Comparison of ENCODE assay signal across 7 cellular contexts in the genomic region with DNA sequence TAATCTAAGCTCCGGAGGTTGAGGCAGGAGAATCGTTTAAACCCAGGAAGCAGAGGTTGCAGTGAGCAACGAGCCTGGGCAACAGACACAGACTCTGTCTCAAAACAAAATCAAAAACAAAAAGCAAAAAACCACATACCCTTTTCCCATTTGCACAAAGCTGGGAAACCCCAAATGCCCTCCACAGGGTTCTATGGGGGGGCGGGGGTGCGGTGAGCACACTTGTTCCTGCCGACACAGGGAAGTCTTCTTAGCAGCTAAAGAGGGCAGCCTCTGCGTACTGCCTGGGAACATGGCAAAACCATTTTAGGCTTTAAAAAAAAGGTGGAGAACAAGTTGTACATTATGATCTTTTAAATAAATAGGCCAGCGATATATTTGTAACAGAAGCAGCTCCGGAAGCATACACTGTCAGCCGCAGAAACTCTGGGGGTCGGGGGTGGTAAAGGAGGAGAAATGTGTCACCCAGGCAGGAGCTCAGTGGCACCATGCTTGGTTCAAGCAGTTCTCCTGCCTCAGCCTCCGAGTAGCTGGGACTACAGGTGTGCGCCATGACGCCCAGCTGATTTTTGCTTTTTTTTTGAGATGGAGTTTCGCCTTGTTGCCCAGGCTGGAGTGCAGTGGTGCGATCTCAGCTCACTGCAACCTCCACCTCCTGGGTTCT. TPM values are rescaled to one million over a fixed set of nuclear protein-coding genes. Genes with fewer than 3 reads are reported as not detected.
DNase-seq lines count a peak whose midpoint lies in the region; ATAC-seq, FAIRE-seq and TF ChIP-seq lines count a peak whose summit lies in the region.
"Not testable (repeated sequence)": the region's sequence is repeated elsewhere in the genome, so short reads cannot be mapped to it uniquely, and the experiment has no call there.

No MANE protein-coding gene starts in this region.

- not testable (repeated sequence) for TF ChIP-seq POLR2A in HepG2 (IDR thresholded peaks at IDR 0.05; ENCODE audit: insufficient read depth in 1 of 2, low read depth in 2 of 2, low read length in 2 of 2)

- not testable (repeated sequence) for H3K9me3 ChIP-seq in mammary epithelial cell (replicated peaks; ENCODE audit: insufficient read depth, low read length); HepG2 (ENCODE audit: low read length)

- not testable (repeated sequence) for H3K27me3 ChIP-seq in GM06990 (replicated peaks; ENCODE audit: control insufficient read depth, insufficient read depth, low read length); mammary epithelial cell (ENCODE audit: insufficient read depth, low read length); HepG2 (ENCODE audit: control insufficient read depth in 1 of 2, insufficient read depth in 2 of 2, low read length in 2 of 2)

- POLR2A ChIA-PET in HepG2 (lab: Yijun Ruan, JAX) = interaction anchor here (0.6 to 13.8 kb wide), 6 partner anchors 8 to 387 kb away, joined by 3 to 399 read pairs (median 97); no protein-coding TSS in a partner anchor

- H3K4me2 ChIP-seq in mammary epithelial cell (ENCODE audit: insufficient read depth, low read depth, low read length) (peak overlapping the region; percentile 62), HepG2 (ENCODE audit: low read depth, low read length) (peak overlapping the region; percentile 71)

- H3K9me3 Mint-ChIP-seq in activated T-helper 1 cell treated with anti-CD3 and anti-CD28 coated beads, Interleukin-12 subunit alpha, Interleukin-12 subunit beta, Interleukin-2, Interleukin-4 antibody, amounts not matched to agents 30 ng/mL and 10 ng/mL and 1 ng/mL, durations not matched to agents 14 hours and 24 hours and 36 hours = not testable (repeated sequence)

- in situ Hi-C loops in mammary epithelial cell (cut with MboI; ENCODE audit: low sequenced_read_pairs in 2 of 2) (loop anchor here in 1 of 2 donors (5.0 kb wide), 1 partner anchor 89 kb away; no protein-coding TSS in a partner anchor), HepG2 (cut with HindIII; ENCODE audit: extremely low pct_ligation_motif_present, low pct_unique_long_range_greater_than_20kb) (loop anchor here (25.0 kb wide), 1 partner anchor 479 kb away; a partner anchor contains a TSS)

- not testable (repeated sequence) for H3K27me3 Mint-ChIP-seq in activated T-helper 1 cell treated with anti-CD3 and anti-CD28 coated beads, Interleukin-12 subunit alpha, Interleukin-12 subunit beta, Interleukin-2, Interleukin-4 antibody, amounts not matched to agents 30 ng/mL and 10 ng/mL and 1 ng/mL, durations not matched to agents 14 hours and 24 hours and 36 hours (ENCODE audit: insufficient read depth)

- not testable (repeated sequence) for TF ChIP-seq EP300 in HepG2 (IDR thresholded peaks at IDR 0.05; ENCODE audit: low read depth in 2 of 2, low read length in 2 of 2); HepG2 (CRISPR knock-in tag; IDR thresholded peaks at IDR 0.05; ENCODE audit: borderline replicate concordance)

- H3K79me2 ChIP-seq in mammary epithelial cell (ENCODE audit: insufficient read depth, low read length) = peaks cover 82% of the 10 kb centered on the region
- H3K79me2 ChIP-seq in HepG2 (ENCODE audit: insufficient read depth, low read length) = peaks cover 77% of the 10 kb centered on the region

- H3K4me3 Mint-ChIP-seq in activated T-helper 1 cell treated with anti-CD3 and anti-CD28 coated beads, Interleukin-12 subunit alpha, Interleukin-12 subunit beta, Interleukin-2, Interleukin-4 antibody, amounts not matched to agents 30 ng/mL and 10 ng/mL and 1 ng/mL, durations not matched to agents 14 hours and 24 hours and 36 hours = peak overlapping the region; percentile 97

- H2AFZ ChIP-seq in mammary epithelial cell (ENCODE audit: low read depth, low read length); HepG2 (ENCODE audit: low read length): not testable (repeated sequence)

- peaks cover 23% of the 10 kb centered on the region for H4K20me1 ChIP-seq in mammary epithelial cell (ENCODE audit: insufficient read depth, low read length)
- H4K20me1 ChIP-seq in HepG2 (ENCODE audit: insufficient read depth, low read length) = peaks cover 54% of the 10 kb centered on the region

- H3K27ac Mint-ChIP-seq in activated T-helper 1 cell treated with anti-CD3 and anti-CD28 coated beads, Interleukin-12 subunit alpha, Interleukin-12 subunit beta, Interleukin-2, Interleukin-4 antibody, amounts not matched to agents 30 ng/mL and 10 ng/mL and 1 ng/mL, durations not matched to agents 14 hours and 24 hours and 36 hours = peak overlapping the region; percentile 93

- TF ChIP-seq RAD21 in HepG2 (CRISPR knock-in tag; IDR thresholded peaks at IDR 0.05) = not testable (repeated sequence)

- not testable (repeated sequence) for TF ChIP-seq CTCF in GM06990 (IDR thresholded peaks at IDR 0.05; ENCODE audit: insufficient read depth, low read length, poor library complexity, severe bottlenecking); mammary epithelial cell (conservative IDR thresholded peaks at IDR 0.05 in 1 of 2, IDR thresholded peaks at IDR 0.05 in 1 of 2; ENCODE audit: extremely low read depth in 1 of 2, insufficient read depth in 1 of 2, low read depth in 1 of 2, low read length in 2 of 2); HepG2 (CRISPR knock-in tag; IDR thresholded peaks at IDR 0.05)

- CTCF ChIA-PET in mammary epithelial cell (lab: Charles Lee; ENCODE audit: low non-redundant PET) = not testable (repeated sequence)
- CTCF ChIA-PET in HepG2 (lab: Yijun Ruan, JAX; ENCODE audit: low intra/inter-chr PET ratio, low total read pairs) = interaction anchor here (1.3 kb wide), 1 partner anchor 16 kb away, joined by 8 read pairs; no protein-coding TSS in a partner anchor

- not testable (repeated sequence) for H3K36me3 ChIP-seq in GM06990 (ENCODE audit: control insufficient read depth, insufficient read depth, low read length); HepG2 (replicated peaks in 1 of 2; ENCODE audit: control insufficient read depth in 1 of 2, insufficient read depth in 2 of 2, low read length in 2 of 2)
- peaks cover 28% of the 10 kb centered on the region for H3K36me3 ChIP-seq in mammary epithelial cell (ENCODE audit: insufficient read depth, low read length)

- not testable (repeated sequence) for H3K9ac ChIP-seq in mammary epithelial cell (ENCODE audit: insufficient read depth, low read length)
- peak overlapping the region; percentile 63 for H3K9ac ChIP-seq in HepG2 (ENCODE audit: insufficient read depth, low read depth, low read length)

- H3K4me1 Mint-ChIP-seq in activated T-helper 1 cell treated with anti-CD3 and anti-CD28 coated beads, Interleukin-12 subunit alpha, Interleukin-12 subunit beta, Interleukin-2, Interleukin-4 antibody, amounts not matched to agents 30 ng/mL and 10 ng/mL and 1 ng/mL, durations not matched to agents 14 hours and 24 hours and 36 hours (ENCODE audit: low read depth) = peaks cover 48% of the 10 kb centered on the region

- peaks cover 44% of the 10 kb centered on the region for H3K4me1 ChIP-seq in mammary epithelial cell (ENCODE audit: insufficient read depth, low read length)
- peaks cover 68% of the 10 kb centered on the region for H3K4me1 ChIP-seq in HepG2 (ENCODE audit: insufficient read depth, low read length)

- intact Hi-C loops in activated T-helper 1 cell treated with anti-CD3 and anti-CD28 coated beads, Interleukin-12 subunit alpha, Interleukin-12 subunit beta, Interleukin-2, Interleukin-4 antibody, amounts not matched to agents 30 ng/mL and 10 ng/mL and 1 ng/mL, durations not matched to agents 14 hours and 24 hours and 36 hours (cut with micrococcal nuclease) = loop anchor here (1.0 kb wide), 3 partner anchors 9 to 13 kb away; no protein-coding TSS in a partner anchor
- intact Hi-C loops in mammary epithelial cell (cut with micrococcal nuclease); HepG2 (cut with micrococcal nuclease; ENCODE audit: unreplicated experiment): not testable (repeated sequence)

- H3K27ac ChIP-seq in mammary epithelial cell (ENCODE audit: insufficient read depth, low read depth, low read length) = not testable (repeated sequence)
- H3K27ac ChIP-seq in HepG2 (ENCODE audit: extremely low read length, insufficient read depth, low read length) (peak overlapping the region; percentile 45), skin epidermis (peak overlapping the region in 8 of 21 experiments; percentile 4 to 77 (median 40))

- dilution Hi-C loops in mammary epithelial cell (cut with HindIII; ENCODE audit: low sequenced_read_pairs) = not testable (repeated sequence)

- ATAC-seq in HepG2 = not testable (repeated sequence)

- peak overlapping the region; percentile 58 for H3K4me3 ChIP-seq in GM06990 (replicated peaks; ENCODE audit: low read depth, low read length)
- H3K4me3 ChIP-seq in mammary epithelial cell (replicated peaks in 1 of 3; ENCODE audit: insufficient read depth in 1 of 3, low read depth in 2 of 3, low read length in 3 of 3) = peak overlapping the region; percentile 44 to 81 (median 44)
- H3K4me3 ChIP-seq in HepG2 (replicated peaks in 1 of 3; ENCODE audit: insufficient read depth in 1 of 3, low read depth in 2 of 3, low read length in 3 of 3) = peak overlapping the region; percentile 46 to 85 (median 67)
- H3K4me3 ChIP-seq in skin epidermis = peak overlapping the region in 6 of 7 experiments; percentile 4 to 81 (median 53)

- H3K36me3 Mint-ChIP-seq in activated T-helper 1 cell treated with anti-CD3 and anti-CD28 coated beads, Interleukin-12 subunit alpha, Interleukin-12 subunit beta, Interleukin-2, Interleukin-4 antibody, amounts not matched to agents 30 ng/mL and 10 ng/mL and 1 ng/mL, durations not matched to agents 14 hours and 24 hours and 36 hours (ENCODE audit: low read depth) = peaks cover 49% of the 10 kb centered on the region

- not testable (repeated sequence) for DNase-seq in GM06990 (ENCODE audit: extremely low read depth, insufficient read length); mammary epithelial cell; HepG2 (ENCODE audit: low spot score)
- DNase-seq in NAMALWA (ENCODE audit: low spot score) (peak; percentile 21), T-helper 22 cell (ENCODE audit: low read depth) (peak; percentile 76)
- peak; percentile 69 for DNase-seq in activated T-helper 1 cell treated with anti-CD3 and anti-CD28 coated beads, Interleukin-12 subunit alpha, Interleukin-12 subunit beta, Interleukin-2, Interleukin-4 antibody, amounts not matched to agents 30 ng/mL and 10 ng/mL and 1 ng/mL, durations not matched to agents 14 hours and 24 hours and 36 hours (ENCODE audit: low spot score)

- 90% methylated on average over 14 of the region's 16 CpGs for WGBS in mammary epithelial cell (ENCODE audit: low coverage, missing lambda C conversion rate)
- 39% methylated on average over 16 of the region's 16 CpGs for whole genome bisulfite sequencing in HepG2 (ENCODE audit: low lambda C conversion rate)

- not testable (repeated sequence) for FAIRE-seq in HepG2 (lab: Jason Lieb, UNC)

- not testable (repeated sequence) for BruUV-seq in mammary epithelial cell (replicated peaks; lab: Mats Ljungman, UMichigan); HepG2 (replicated peaks; lab: Mats Ljungman, UMichigan)

RNA-seq across cellular contexts. Expression of a gene that starts 3.3 kb away (rescaled TPM):
- total RNA-seq in activated T-helper 1 cell treated with anti-CD3 and anti-CD28 coated beads, Interleukin-12 subunit alpha, Interleukin-12 subunit beta, Interleukin-2, Interleukin-4 antibody, amounts not matched to agents 30 ng/mL and 10 ng/mL and 1 ng/mL, durations not matched to agents 14 hours and 24 hours and 36 hours = 466 and 469 TPM in 2 replicates
- total RNA-seq in mammary epithelial cell (1,000 to 10,000 TPM; 1,822 to 2,475 TPM), HepG2 (2016; rRNA removed; fragmentation: Illumina TruSeq; extraction: Trizol) (84.4 and 155 TPM in 2 replicates)
- polyA plus RNA-seq in mammary epithelial cell (680 TPM), HepG2 (2011; rRNA removed) (79.6 and 84.0 TPM in 2 replicates)
- polyA minus RNA-seq in mammary epithelial cell = 936 TPM
- 20.4 and 21.0 TPM in 2 replicates for total RNA-seq in HepG2 (2016; cell fraction: cytosol; rRNA removed; fragmentation: Illumina TruSeq; extraction: Trizol; ENCODE audit: low read depth)
- 65.4 and 165 TPM in 2 replicates for total RNA-seq in HepG2 (2016; cell fraction: insoluble cytoplasmic fraction; rRNA removed; fragmentation: Illumina TruSeq; extraction: Trizol)
- 76.8 and 82.0 TPM in 2 replicates for total RNA-seq in HepG2 (2016; cell fraction: membrane; rRNA removed; fragmentation: Illumina TruSeq; extraction: Trizol)
- total RNA-seq in HepG2 (2016; cell fraction: nucleus; rRNA removed; fragmentation: Illumina TruSeq; extraction: Trizol) = 144 and 171 TPM in 2 replicates
- polyA plus RNA-seq in HepG2 (2011; cell fraction: cytosol; rRNA removed) = 58.4 and 80.8 TPM in 2 replicates
- polyA plus RNA-seq in HepG2 (2011; cell fraction: nucleus; rRNA removed) = 118 and 147 TPM in 2 replicates
- 135 and 207 TPM in 2 replicates for polyA plus RNA-seq in HepG2 (2012)
- 17.8 and 19.1 TPM in 2 replicates for polyA plus RNA-seq in HepG2 (2016; cell fraction: cytosol; fragmentation: Illumina TruSeq; extraction: Trizol; ENCODE audit: low read depth)
- 93.2 and 121 TPM in 2 replicates for polyA plus RNA-seq in HepG2 (2016; cell fraction: insoluble cytoplasmic fraction; fragmentation: Illumina TruSeq; extraction: Trizol; ENCODE audit: low read depth)
- 56.5 and 59.3 TPM in 2 replicates for polyA plus RNA-seq in HepG2 (2016; cell fraction: membrane; fragmentation: Illumina TruSeq; extraction: Trizol; ENCODE audit: low read depth)
- 307 and 313 TPM in 2 replicates for polyA plus RNA-seq in HepG2 (2016; cell fraction: nucleus; fragmentation: Illumina TruSeq; extraction: Trizol; ENCODE audit: insufficient read depth, low read depth)
- polyA minus RNA-seq in HepG2 (2011; rRNA and poly(A)+ RNA removed; ENCODE audit: low replicate concordance) = 157 and 170 TPM in 2 replicates
- polyA minus RNA-seq in HepG2 (2011; cell fraction: cytosol; rRNA and poly(A)+ RNA removed) = 88.7 and 88.8 TPM in 2 replicates
- polyA minus RNA-seq in HepG2 (2011; cell fraction: nucleus; rRNA and poly(A)+ RNA removed) = 35.7 and 42.5 TPM in 2 replicates
